1 cellular context compared by ENCODE assay signal in the genomic region with DNA sequence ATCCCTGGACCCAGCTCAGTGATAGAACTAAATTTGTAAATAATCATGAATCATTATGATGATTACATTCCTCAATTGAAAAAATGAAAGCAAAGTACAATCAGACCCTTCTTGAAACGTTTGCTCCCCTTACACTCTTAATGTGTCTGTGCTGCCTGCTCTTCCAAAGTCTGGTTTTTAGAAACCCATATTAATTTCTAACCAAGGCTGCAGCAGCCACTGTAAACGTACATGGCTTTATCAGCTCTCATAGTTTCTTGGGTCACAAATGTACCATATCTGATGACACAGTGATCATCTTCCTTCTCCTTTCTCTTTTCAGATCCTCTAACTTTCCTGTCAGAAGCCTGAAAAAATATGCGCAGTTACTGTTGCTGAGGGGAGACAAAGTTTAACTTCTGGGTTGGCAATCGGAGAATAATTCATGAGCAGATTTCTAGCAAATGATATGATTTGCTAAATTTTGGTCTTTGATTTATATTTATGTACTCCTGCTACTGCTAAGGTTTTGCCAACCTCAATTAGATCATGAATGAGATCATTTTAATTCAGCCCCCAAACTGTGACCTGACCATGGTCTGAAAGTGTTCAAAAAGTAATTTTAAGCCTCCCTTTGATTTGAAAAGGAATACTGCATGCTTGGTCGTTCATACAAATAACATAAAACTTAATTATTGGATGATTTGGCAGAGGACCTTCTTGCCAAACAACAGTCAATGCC.
TF ChIP-seq lines count a peak whose summit lies in the region.

No MANE protein-coding gene starts in this region.

TF ChIP-seq in IMR-90, 13 proteins besides CTCF, POLR2A, EP300 and RAD21:
- TF ChIP-seq, protein P1, sequence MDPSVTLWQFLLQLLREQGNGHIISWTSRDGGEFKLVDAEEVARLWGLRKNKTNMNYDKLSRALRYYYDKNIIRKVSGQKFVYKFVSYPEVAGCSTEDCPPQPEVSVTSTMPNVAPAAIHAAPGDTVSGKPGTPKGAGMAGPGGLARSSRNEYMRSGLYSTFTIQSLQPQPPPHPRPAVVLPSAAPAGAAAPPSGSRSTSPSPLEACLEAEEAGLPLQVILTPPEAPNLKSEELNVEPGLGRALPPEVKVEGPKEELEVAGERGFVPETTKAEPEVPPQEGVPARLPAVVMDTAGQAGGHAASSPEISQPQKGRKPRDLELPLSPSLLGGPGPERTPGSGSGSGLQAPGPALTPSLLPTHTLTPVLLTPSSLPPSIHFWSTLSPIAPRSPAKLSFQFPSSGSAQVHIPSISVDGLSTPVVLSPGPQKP (IDR thresholded peaks at IDR 0.05; ENCODE audit: borderline replicate concordance, low read depth, low read length), result no peak
TF ChIP-seq in IMR-90: peak in this region for 0.
